In genomic region chr11:66616379-66617147, GRCh38 we compare ENCODE assay signal across 1 cellular context.
A peak's percentile ranks its signal among the peaks of the same experiment; 100 is the strongest.
TF ChIP-seq lines count a peak whose summit lies in the region.

Gene RBM14, plus strand, starts transcription at chr11:66616630. Its CDS starts 91 bp downstream, at chr11:66616721.

TF ChIP-seq in HepG2, 621 proteins besides CTCF, POLR2A, EP300 and RAD21 (continued from another document and continues in another):
- no peak for TF ChIP-seq ZBTB40 (IDR thresholded peaks at IDR 0.05)
- TF ChIP-seq ZBTB40 (CRISPR knock-in tag; IDR thresholded peaks at IDR 0.05) = no peak
- TF ChIP-seq ZNF597 (CRISPR knock-in tag; IDR thresholded peaks at IDR 0.05) = no peak
- TF ChIP-seq HCFC1 (IDR thresholded peaks at IDR 0.05; ENCODE audit: low read depth, low read length) = no peak
- no peak for TF ChIP-seq PBX3 (CRISPR knock-in tag; IDR thresholded peaks at IDR 0.05; ENCODE audit: borderline replicate concordance)
- TF ChIP-seq FIP1L1 (IDR thresholded peaks at IDR 0.05; ENCODE audit: borderline replicate concordance, insufficient read depth, low read depth, low read length) = peak; percentile 83; the same call in 1 of the 2 replicates
- TF ChIP-seq GMEB1 (CRISPR knock-in tag; IDR thresholded peaks at IDR 0.05; ENCODE audit: borderline replicate concordance) = peak; percentile 68; the same call in 1 of the 2 replicates
- no peak for TF ChIP-seq ZBTB20 (CRISPR knock-in tag; IDR thresholded peaks at IDR 0.05; ENCODE audit: borderline replicate concordance, low read depth)
- no peak for TF ChIP-seq GPN1 (CRISPR knock-in tag; IDR thresholded peaks at IDR 0.05; ENCODE audit: borderline replicate concordance)
- 0 out of 2 replicates have a peak, but pooled peaks have one; percentile 10 for TF ChIP-seq HOMEZ (CRISPR knock-in tag; IDR thresholded peaks at IDR 0.05; ENCODE audit: low read depth)
- peak; percentile 66; the same call in 1 of the 2 replicates for TF ChIP-seq ATF2 (CRISPR knock-in tag; IDR thresholded peaks at IDR 0.05)
- TF ChIP-seq UBTF (CRISPR knock-in tag; IDR thresholded peaks at IDR 0.05) = no peak; the same call in 1 of the 2 replicates
- no peak for TF ChIP-seq FLYWCH1 (CRISPR knock-in tag; IDR thresholded peaks at IDR 0.05)
- no peak for TF ChIP-seq CEBPZ (IDR thresholded peaks at IDR 0.05; ENCODE audit: low read length)
- TF ChIP-seq HOXA7 (CRISPR knock-in tag; IDR thresholded peaks at IDR 0.05) = no peak
- peak; percentile 88 for TF ChIP-seq ZNF281 (CRISPR knock-in tag; IDR thresholded peaks at IDR 0.05; ENCODE audit: borderline replicate concordance)
- no peak for TF ChIP-seq SCMH1 (CRISPR knock-in tag; IDR thresholded peaks at IDR 0.05; ENCODE audit: borderline replicate concordance)
- TF ChIP-seq RNF2 (conservative IDR thresholded peaks at IDR 0.05; ENCODE audit: low read depth) = peak; percentile 83; the same call in 1 of the 2 replicates
- TF ChIP-seq CCAR2 (optimal IDR thresholded peaks at IDR 0.05; ENCODE audit: low read depth, low read length) = no peak
- TF ChIP-seq SALL2 (CRISPR knock-in tag; IDR thresholded peaks at IDR 0.05) = peak; percentile 93
- TF ChIP-seq TEAD2 (CRISPR knock-in tag; IDR thresholded peaks at IDR 0.05) = peak; percentile 82
- peak; percentile 72; the same call in 1 of the 2 replicates for TF ChIP-seq MTA1 (CRISPR knock-in tag; IDR thresholded peaks at IDR 0.05; ENCODE audit: borderline replicate concordance)
- TF ChIP-seq SUZ12 (IDR thresholded peaks at IDR 0.05; ENCODE audit: low read depth, low read length) = no peak
- peak; percentile 79; the same call in 1 of the 2 replicates for TF ChIP-seq MXD4 (CRISPR knock-in tag; IDR thresholded peaks at IDR 0.05)
